In genomic region chr14:37236044-37236443, GRCh38 we compare ENCODE assay signal across 9 cellular contexts. TPM values are rescaled to one million over a fixed set of nuclear protein-coding genes. Genes with fewer than 3 reads are reported as not detected.
DNase-seq lines count a peak whose midpoint lies in the region; TF ChIP-seq lines count a peak whose summit lies in the region.
"Not testable (repeated sequence)": the region's sequence is repeated elsewhere in the genome, so short reads cannot be mapped to it uniquely, and the experiment has no call there.
"Had no signal": no experiment of that assay in that cellular context is flagged by ENCODE, and none has a peak within 500 bp of the region (broad histone marks: within the 10 kb centered on the region; RNA-seq: fewer than 3 reads in every experiment).

No MANE protein-coding gene starts in this region.

- TF ChIP-seq CTCF in HFFc6 (IDR thresholded peaks at IDR 0.05); epithelial cell of esophagus (IDR thresholded peaks at IDR 0.05; ENCODE audit: insufficient read depth, low read depth, low read length, missing control alignments); fibroblast of the aortic adventitia (IDR thresholded peaks at IDR 0.05; ENCODE audit: insufficient read depth, low read length): not testable (repeated sequence)

- H3K27ac Mint-ChIP-seq in HFFc6, result not testable (repeated sequence)

- H3K36me3 Mint-ChIP-seq in HFFc6 (ENCODE audit: low read depth), result not testable (repeated sequence)

- not testable (repeated sequence) for H3K4me3 Mint-ChIP-seq in HFFc6

- H3K4me1 Mint-ChIP-seq in HFFc6 (ENCODE audit: low read depth), result peaks cover 19% of the 10 kb centered on the region

- H3K27me3 Mint-ChIP-seq in HFFc6 (ENCODE audit: insufficient read depth), result not testable (repeated sequence)

- H3K4me3 ChIP-seq in epithelial cell of esophagus (ENCODE audit: low read length); fibroblast of the aortic adventitia (ENCODE audit: low read depth, low read length): not testable (repeated sequence)

- H3K9me3 Mint-ChIP-seq in HFFc6, result not testable (repeated sequence)

- DNase-seq in Daoy (ENCODE audit: low read depth) (peak; percentile 57), HFFc6 (peak; percentile 64), RKO (ENCODE audit: low spot score) (peak; percentile 47), astrocyte of the hippocampus (ENCODE audit: low read depth, low spot score) (peak; percentile 21), epithelial cell of esophagus (ENCODE audit: low read depth) (peak; percentile 78), fibroblast of the aortic adventitia (ENCODE audit: low read depth) (peak; percentile 6), iris pigment epithelial cell (ENCODE audit: low read depth) (peak; percentile 80), stromal cell of bone marrow (ENCODE audit: low read depth) (peak; percentile 26)

RNA-seq across cellular contexts. Expression of gene MIPOL1, which starts 38.3 kb away (rescaled TPM):
- total RNA-seq in Daoy (2014; rRNA removed; shearing (Covaris generic)), result 16.0 and 28.0 TPM in 2 replicates
- total RNA-seq in HFFc6 (2021; fragmentation: NEBNext Ultra II Directional; extraction: Animal tissue kit (Norgen Biotek cat#: 25700)), result 1 to 10 TPM; 6.5 to 7.7 (median 6.8) TPM
- 12.5 and 32.1 TPM in 2 replicates for total RNA-seq in fibroblast of the aortic adventitia (ENCODE audit: low replicate concordance)
- total RNA-seq: CD8-positive, alpha-beta memory T cell had no signal

Comparison
In these comparisons a context has a peak if more than half of its experiments do, and no peak if none do; other contexts are left out.
1. DNase-seq: peak in every context shown above with its lines; median percentile 80 in iris pigment epithelial cell; 78 in epithelial cell of esophagus; 64 in HFFc6; 57 in Daoy; 47 in RKO; 26 in stromal cell of bone marrow; 21 in astrocyte of the hippocampus; 6 in fibroblast of the aortic adventitia.